ENCODE assay signal across 12 cellular contexts in genomic region chr18:21004721-21005120, GRCh38.
DNase-seq lines count a peak whose midpoint lies in the region; ATAC-seq, FAIRE-seq and TF ChIP-seq lines count a peak whose summit lies in the region.
"Had no signal": no experiment of that assay in that cellular context is flagged by ENCODE, and none has a peak within 500 bp of the region (broad histone marks: within the 10 kb centered on the region; RNA-seq: fewer than 3 reads in every experiment).

No MANE protein-coding gene starts in this region.

- in situ Hi-C loops in GM12878 (cut with MboI), result no loop called here

- no peak for ATAC-seq in activated CD4-positive, alpha-beta T cell treated with anti-CD3 and anti-CD28 coated beads for 36 hours
- ATAC-seq in GM12878 (no peak), HG03442 (IDR thresholded peaks at IDR 0.05; ENCODE audit: unreplicated experiment) (no peak), HG03378 (IDR thresholded peaks at IDR 0.05; ENCODE audit: unreplicated experiment) (no peak)

- intact Hi-C loops in activated CD4-positive, alpha-beta T cell treated with anti-CD3 and anti-CD28 coated beads for 36 hours (cut with DNase I, micrococcal nuclease), result loop anchor here (5.0 to 10.0 kb wide), 3 partner anchors 110 to 170 kb away; partner anchors contain the start of gene ROCK1 (in 1 of the 2)
- intact Hi-C loops in GM12878 (cut with micrococcal nuclease; ENCODE audit: unreplicated experiment), result loop anchor here (5.0 to 10.0 kb wide), 3 partner anchors 43 to 170 kb away; partner anchors contain the start of gene ROCK1

- H2AFZ ChIP-seq in GM12878 (ENCODE audit: control insufficient read depth, low read depth, low read length), result no peak overlapping the region

- TF ChIP-seq RAD21 in GM12878 (IDR thresholded peaks at IDR 0.05; ENCODE audit: insufficient read depth, low read depth, low read length), result no peak

- peaks cover 56% of the 10 kb centered on the region for H3K36me3 Mint-ChIP-seq in activated CD4-positive, alpha-beta T cell treated with anti-CD3 and anti-CD28 coated beads, Interleukin-2, amount 10 ng/mL, durations not matched to agents 7 days and 5 days (ENCODE audit: low read depth)
- peaks cover 38% of the 10 kb centered on the region for H3K36me3 Mint-ChIP-seq in activated CD4-positive, alpha-beta T cell treated with anti-CD3 and anti-CD28 coated beads for 36 hours (ENCODE audit: low read depth)

- no peaks in the 10 kb centered on the region for H3K4me1 ChIP-seq in GM12878 (ENCODE audit: control insufficient read depth, insufficient read depth, low read length)
- peaks cover 0 to 28% (median 8%) of the 10 kb centered on the region in 4 donors for H3K4me1 ChIP-seq in tibial nerve

- H3K9me3 Mint-ChIP-seq in activated CD4-positive, alpha-beta T cell treated with anti-CD3 and anti-CD28 coated beads, Interleukin-2, amount 10 ng/mL, durations not matched to agents 7 days and 5 days, result no peaks in the 10 kb centered on the region
- no peaks in the 10 kb centered on the region for H3K9me3 Mint-ChIP-seq in activated CD4-positive, alpha-beta T cell treated with anti-CD3 and anti-CD28 coated beads for 36 hours (ENCODE audit: low read depth)
- H3K9me3 Mint-ChIP-seq: naive B cell had no signal

- H3K27me3 ChIP-seq in GM12878 (replicated peaks in 1 of 2; ENCODE audit: control insufficient read depth in 2 of 2, insufficient read depth in 2 of 2, low read length in 1 of 2) (no peaks in the 10 kb centered on the region), tibial nerve (no peaks in the 10 kb centered on the region)

- SMC1A ChIA-PET in GM12878 (lab: Charles Lee; ENCODE audit: uncharacterized antibody, unreplicated experiment), result interaction anchor here (1.2 to 1.3 kb wide), 3 partner anchors 11 to 175 kb away, joined by 3 to 4 read pairs (median 3); no protein-coding TSS in a partner anchor

- FAIRE-seq in GM12878 (lab: Jason Lieb, UNC), result no peak

- CTCF ChIA-PET in activated CD4-positive, alpha-beta T cell treated with anti-CD3 and anti-CD28 coated beads, Interleukin-2, amount 10 ng/mL, durations not matched to agents 7 days and 5 days (lab: Charles Lee), result interaction anchor here (0.9 kb wide), 1 partner anchor 11 kb away, joined by 3 read pairs; no protein-coding TSS in a partner anchor
- CTCF ChIA-PET in activated CD4-positive, alpha-beta T cell treated with anti-CD3 and anti-CD28 coated beads for 36 hours (lab: Charles Lee), result interaction anchor here (1.1 kb wide), 1 partner anchor 13 kb away, joined by 3 read pairs; no protein-coding TSS in a partner anchor
- CTCF ChIA-PET in GM12878 (lab: Yijun Ruan, JAX), result interaction anchor here (0.6 to 2.2 kb wide), 5 partner anchors 11 to 177 kb away, joined by 3 to 11 read pairs (median 4); no protein-coding TSS in a partner anchor

- no peak for DNase-seq in activated CD4-positive, alpha-beta T cell treated with anti-CD3 and anti-CD28 coated beads, Interleukin-2, amount 10 ng/mL, durations not matched to agents 7 days and 5 days
- no peak for DNase-seq in activated CD4-positive, alpha-beta T cell treated with anti-CD3 and anti-CD28 coated beads for 36 hours
- no peak for DNase-seq in GM12878 (ENCODE audit: low read depth, low spot score)
- DNase-seq in left kidney (ENCODE audit: low read depth, low spot score), result peak; percentile 21
- DNase-seq in tibial nerve (ENCODE audit: low spot score in 2 of 2), result peak in 1 of 2 donors; percentile 60
- no peak for DNase-seq in SHP77 treated with DMSO at 0.1 percent for 48 hours (lab: John Stamatoyannopoulos, UW)
- DNase-seq: central memory CD4-positive, alpha-beta T cell; naive B cell; T-helper 1 cell had no signal

- no peak for TF ChIP-seq POLR2A in GM12878 (IDR thresholded peaks at IDR 0.05; ENCODE audit: low read depth, low read length)
- TF ChIP-seq POLR2A in tibial nerve (IDR thresholded peaks at IDR 0.05), result no peak

- H3K9ac ChIP-seq in GM12878 (ENCODE audit: control insufficient read depth, insufficient read depth, low read length), result no peak overlapping the region

- H3K27ac Mint-ChIP-seq in activated CD4-positive, alpha-beta T cell treated with anti-CD3 and anti-CD28 coated beads, Interleukin-2, amount 10 ng/mL, durations not matched to agents 7 days and 5 days, result peak overlapping the region; percentile 20
- no peak overlapping the region for H3K27ac Mint-ChIP-seq in activated CD4-positive, alpha-beta T cell treated with anti-CD3 and anti-CD28 coated beads for 36 hours

- H3K4me3 ChIP-seq in GM12878 (no peak overlapping the region), tibial nerve (no peak overlapping the region)

- H3K79me2 ChIP-seq in GM12878 (ENCODE audit: control insufficient read depth, insufficient read depth, low read length), result no peaks in the 10 kb centered on the region

- POLR2A ChIA-PET in activated CD4-positive, alpha-beta T cell treated with anti-CD3 and anti-CD28 coated beads, Interleukin-2, amount 10 ng/mL, durations not matched to agents 7 days and 5 days (lab: Charles Lee), result no interaction called here
- POLR2A ChIA-PET in activated CD4-positive, alpha-beta T cell treated with anti-CD3 and anti-CD28 coated beads for 36 hours (lab: Charles Lee), result no interaction called here
- POLR2A ChIA-PET in GM12878 (lab: Charles Lee), result no interaction called here

- no peak overlapping the region for H3K27ac ChIP-seq in GM12878 (ENCODE audit: control insufficient read depth, insufficient read depth)
- peak overlapping the region; percentile 15 to 78 (median 56) for H3K27ac ChIP-seq in tibial nerve
- H3K27ac ChIP-seq: C4-2B had no signal

- TF ChIP-seq EP300 in GM12878 (IDR thresholded peaks at IDR 0.05; ENCODE audit: borderline replicate concordance in 1 of 2, control insufficient read depth in 1 of 2, low read depth in 2 of 2, low read length in 2 of 2) (no peak), tibial nerve (IDR thresholded peaks at IDR 0.05) (peak; percentile 71 to 84)

- TSS peak; percentile 24 for BruUV-seq in GM12878 (replicated peaks; lab: Mats Ljungman, UMichigan)

- TF ChIP-seq CTCF in GM12878 (IDR thresholded peaks at IDR 0.05 in 2 of 3, conservative IDR thresholded peaks at IDR 0.05 in 1 of 3; ENCODE audit: control insufficient read depth in 2 of 3, extremely low read depth in 1 of 3, insufficient read depth in 1 of 3, low read depth in 3 of 3, low read length in 3 of 3) (no peak), tibial nerve (IDR thresholded peaks at IDR 0.05) (no peak)

- no peak overlapping the region for H3K4me2 ChIP-seq in GM12878 (ENCODE audit: control insufficient read depth, insufficient read depth)

- H3K9me3 ChIP-seq in GM12878 (replicated peaks; ENCODE audit: control insufficient read depth, insufficient read depth, low read length), result no peaks in the 10 kb centered on the region
- no peaks in the 10 kb centered on the region for H3K9me3 ChIP-seq in tibial nerve

- no peak overlapping the region for H3K4me3 Mint-ChIP-seq in activated CD4-positive, alpha-beta T cell treated with anti-CD3 and anti-CD28 coated beads, Interleukin-2, amount 10 ng/mL, durations not matched to agents 7 days and 5 days
- no peak overlapping the region for H3K4me3 Mint-ChIP-seq in activated CD4-positive, alpha-beta T cell treated with anti-CD3 and anti-CD28 coated beads for 36 hours
- H3K4me3 Mint-ChIP-seq: naive B cell had no signal

- no peaks in the 10 kb centered on the region for H3K27me3 Mint-ChIP-seq in activated CD4-positive, alpha-beta T cell treated with anti-CD3 and anti-CD28 coated beads, Interleukin-2, amount 10 ng/mL, durations not matched to agents 7 days and 5 days
- H3K27me3 Mint-ChIP-seq in activated CD4-positive, alpha-beta T cell treated with anti-CD3 and anti-CD28 coated beads for 36 hours, result no peaks in the 10 kb centered on the region
- H3K27me3 Mint-ChIP-seq: naive B cell had no signal

- no peaks in the 10 kb centered on the region for H4K20me1 ChIP-seq in GM12878 (ENCODE audit: control insufficient read depth, insufficient read depth)

- H3K36me3 ChIP-seq in GM12878 (ENCODE audit: control insufficient read depth in 2 of 2, insufficient read depth in 2 of 2, low read length in 1 of 2) (peaks cover 0 to 16% of the 10 kb centered on the region in 2 experiments; a peak in 3 of 4 replicates), tibial nerve (peaks cover 0 to 73% (median 0%) of the 10 kb centered on the region in 3 donors)

- no peaks in the 10 kb centered on the region for H3K4me1 Mint-ChIP-seq in activated CD4-positive, alpha-beta T cell treated with anti-CD3 and anti-CD28 coated beads, Interleukin-2, amount 10 ng/mL, durations not matched to agents 7 days and 5 days
- H3K4me1 Mint-ChIP-seq in activated CD4-positive, alpha-beta T cell treated with anti-CD3 and anti-CD28 coated beads for 36 hours, result peaks cover 9% of the 10 kb centered on the region

- RAD21 ChIA-PET in GM12878 (lab: Charles Lee; ENCODE audit: unreplicated experiment), result interaction anchor here (0.9 kb wide), 1 partner anchor 175 kb away, joined by 3 read pairs; no protein-coding TSS in a partner anchor

TF ChIP-seq in GM12878, 131 proteins besides CTCF, POLR2A, EP300 and RAD21:
- TF ChIP-seq SREBF1 (IDR thresholded peaks at IDR 0.05; ENCODE audit: low read length) (no peak), SMAD1 (IDR thresholded peaks at IDR 0.05; ENCODE audit: low read depth, partially characterized antibody) (no peak), NBN (IDR thresholded peaks at IDR 0.05) (no peak)
